16 cellular contexts compared by ENCODE assay signal in the genomic region with DNA sequence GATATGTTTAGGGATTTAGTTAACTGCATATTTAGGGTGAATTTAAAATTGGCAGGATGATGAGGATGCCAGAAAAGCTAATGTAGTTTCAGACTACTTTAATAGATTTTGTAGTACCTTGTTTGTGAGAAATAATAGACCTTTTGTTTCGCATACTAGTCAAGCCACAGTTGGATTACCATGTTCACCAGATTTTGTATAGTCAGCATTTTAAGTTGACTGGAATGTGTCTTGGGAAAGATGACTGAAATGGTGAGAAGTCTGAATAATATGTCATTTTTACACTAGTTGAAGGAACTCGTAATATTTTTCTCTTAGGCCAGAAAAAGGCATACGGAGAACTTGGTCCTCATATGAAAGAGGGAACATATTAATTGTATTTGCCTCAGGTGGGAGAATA.
"Had no signal": no experiment of that assay in that cellular context is flagged by ENCODE, and none has a peak within 500 bp of the region (broad histone marks: within the 10 kb centered on the region; RNA-seq: fewer than 3 reads in every experiment).

No MANE protein-coding gene starts in this region.

- H3K27ac Mint-ChIP-seq: activated T-helper 2 cell treated with anti-CD3 and anti-CD28 coated beads, Interferon-gamma antibody, Interleukin-2, Interleukin-4, amounts not matched to agents 10 μg/mL and 5 μg/mL and 100 μg/mL, durations not matched to agents 14 hours and 24 hours and 36 hours; mesothelial cell of epicardium; stimulated activated naive B cell treated with anti-CD40 and anti-IgM and Interleukin-4, amounts not matched to agents 10 μg/mL and 1 μg/mL and 100 μg/mL, for 72 hours had no signal

- H3K27me3 ChIP-seq: gastroesophageal sphincter, heart right ventricle, pancreas, tibial nerve, uterus had no signal

- H3K9me3 ChIP-seq: gastroesophageal sphincter, heart right ventricle, pancreas, tibial nerve, uterus had no signal

- H3K4me1 ChIP-seq: gastroesophageal sphincter, heart right ventricle, pancreas, tibial nerve, uterus had no signal

- H3K9me3 Mint-ChIP-seq: activated T-helper 2 cell treated with anti-CD3 and anti-CD28 coated beads, Interferon-gamma antibody, Interleukin-2, Interleukin-4, amounts not matched to agents 10 μg/mL and 5 μg/mL and 100 μg/mL, durations not matched to agents 14 hours and 24 hours and 36 hours; mesothelial cell of epicardium; stimulated activated naive B cell treated with anti-CD40 and anti-IgM and Interleukin-4, amounts not matched to agents 10 μg/mL and 1 μg/mL and 100 μg/mL, for 72 hours had no signal

- ATAC-seq: gastroesophageal sphincter; heart right ventricle; left cardiac atrium; pancreas; stimulated activated naive B cell treated with anti-CD40 and anti-IgM and Interleukin-4, amounts not matched to agents 10 μg/mL and 1 μg/mL and 100 μg/mL, for 72 hours had no signal

- H3K4me3 Mint-ChIP-seq: mesothelial cell of epicardium; stimulated activated naive B cell treated with anti-CD40 and anti-IgM and Interleukin-4, amounts not matched to agents 10 μg/mL and 1 μg/mL and 100 μg/mL, for 72 hours had no signal

- H3K27me3 Mint-ChIP-seq: stimulated activated naive B cell treated with anti-CD40 and anti-IgM and Interleukin-4, amounts not matched to agents 10 μg/mL and 1 μg/mL and 100 μg/mL, for 72 hours had no signal

- H3K27ac ChIP-seq: gastroesophageal sphincter, heart right ventricle, pancreas, SK-N-MC, tibial nerve, uterus, VCaP had no signal

- DNase-seq: activated CD8-positive, alpha-beta memory T cell treated with anti-CD3 and anti-CD28 coated beads, Interleukin-2, amount 50 U/mL, for 48 hours; heart right ventricle; left cardiac atrium; pancreas; stimulated activated CD4-positive, alpha-beta T cell treated with anti-CD3 and anti-CD28 coated beads, Interleukin-12 subunit alpha, Interleukin-12 subunit beta, amount 100 ng/mL, for 4 hours; stimulated activated naive B cell treated with anti-CD40 and anti-IgM and Interleukin-4, amounts not matched to agents 10 μg/mL and 1 μg/mL and 100 μg/mL, for 72 hours; substantia nigra; T1000; uterus had no signal

- H3K4me3 ChIP-seq: gastroesophageal sphincter, heart right ventricle, lung, pancreas, SK-N-MC, tibial nerve, uterus had no signal

- H3K36me3 ChIP-seq: uterus had no signal

- H3K4me1 Mint-ChIP-seq: mesothelial cell of epicardium; stimulated activated naive B cell treated with anti-CD40 and anti-IgM and Interleukin-4, amounts not matched to agents 10 μg/mL and 1 μg/mL and 100 μg/mL, for 72 hours had no signal
